Comparison of ENCODE assay signal across 8 cellular contexts in the genomic region with DNA sequence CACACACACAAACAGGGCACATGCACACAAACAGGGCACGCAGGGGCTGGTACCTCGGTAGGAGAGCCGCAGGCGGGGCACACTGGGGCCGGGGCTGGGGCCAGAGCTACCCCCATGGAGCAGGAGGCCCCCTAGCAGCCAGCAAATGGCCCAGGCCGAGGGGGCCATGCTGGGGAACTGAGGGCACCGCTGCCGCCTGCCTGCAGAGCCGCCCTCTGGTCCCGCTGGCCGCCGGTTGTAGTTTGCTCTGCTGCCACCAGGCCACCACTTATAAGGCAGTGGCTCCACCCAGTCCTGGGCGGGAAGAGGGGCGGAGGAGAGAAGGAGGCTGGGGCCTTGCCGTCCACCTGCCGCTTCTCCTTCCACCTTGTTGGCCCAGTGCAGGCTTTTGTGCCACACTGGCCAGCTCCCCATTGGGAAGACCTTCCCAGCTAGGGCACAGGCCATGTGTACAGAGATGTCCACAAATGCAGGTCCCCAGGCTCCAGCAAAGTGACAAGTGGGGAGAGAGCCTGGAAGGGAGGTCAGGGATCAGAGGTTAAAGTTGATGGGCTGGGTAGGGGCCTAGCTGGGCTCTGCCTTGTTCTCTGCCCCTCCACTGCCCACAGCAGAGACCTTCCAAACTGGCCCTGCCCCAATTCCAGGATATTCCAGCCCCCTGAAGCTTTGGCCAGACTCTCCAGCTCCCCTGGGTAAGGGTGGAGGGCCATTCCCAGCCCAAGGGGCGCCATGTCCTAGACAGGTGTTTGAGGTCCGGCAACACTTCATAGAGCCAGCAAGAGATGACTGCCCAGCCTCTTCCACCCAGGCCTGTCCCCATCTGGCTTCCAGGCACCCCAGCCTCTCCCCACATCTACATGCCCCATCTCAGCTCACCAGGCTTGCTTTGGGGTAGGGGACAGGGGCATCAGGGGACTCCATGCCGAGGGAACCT. TPM values are rescaled to one million over a fixed set of nuclear protein-coding genes. Genes with fewer than 3 reads are reported as not detected.
DNase-seq lines count a peak whose midpoint lies in the region; ATAC-seq and TF ChIP-seq lines count a peak whose summit lies in the region.

A gene (minus strand): TSS at position 244 of the 934 bp plus-strand sequence. CDS start 76 bp downstream, at position 168.

- peak; percentile 86 for ATAC-seq in GM21723 (IDR thresholded peaks at IDR 0.05; ENCODE audit: unreplicated experiment)

- no peak within 1 kb of the TSS for H2AFZ ChIP-seq in Karpas-422 (ENCODE audit: low read length)

- H3K27ac ChIP-seq in DOHH2 (ENCODE audit: low read depth, low read length) (no peak within 1 kb of the TSS), Karpas-422 (ENCODE audit: low read length) (no peak within 1 kb of the TSS)

- H3K27me3 ChIP-seq in DOHH2 (ENCODE audit: control insufficient read depth, low read length), result 0 out of 2 replicates have a peak, but pooled peaks cover 4% of the 10 kb centered on the region
- H3K27me3 ChIP-seq in Karpas-422 (ENCODE audit: low read length), result no peaks in the 10 kb centered on the region

- H3K79me2 ChIP-seq in DOHH2 (ENCODE audit: control insufficient read depth, low read length) (no peaks in the 10 kb centered on the region), Karpas-422 (ENCODE audit: low read length) (no peaks in the 10 kb centered on the region)

- H3K4me2 ChIP-seq in DOHH2 (ENCODE audit: low read length) (0 out of 2 replicates have a peak within 1 kb of the TSS, but pooled peaks have one; percentile 16), Karpas-422 (ENCODE audit: low read depth, low read length, poor library complexity, severe bottlenecking) (peak within 1 kb of the TSS; percentile 46)

- no peaks in the 10 kb centered on the region for H4K20me1 ChIP-seq in DOHH2 (ENCODE audit: control insufficient read depth, insufficient read depth, low read depth, low read length)
- H4K20me1 ChIP-seq in Karpas-422 (ENCODE audit: insufficient read depth, low read depth, low read length), result no peaks in the 10 kb centered on the region

- TF ChIP-seq CTCF in DOHH2 (IDR thresholded peaks at IDR 0.05; ENCODE audit: low read depth, low read length, poor library complexity, severe bottlenecking) (peak; percentile 29), astrocyte of the spinal cord (IDR thresholded peaks at IDR 0.05; ENCODE audit: low read depth, low read length) (peak; percentile 44)

- no peaks in the 10 kb centered on the region for H3K9me2 ChIP-seq in DOHH2 (replicated peaks; ENCODE audit: control insufficient read depth, low read length)
- no peaks in the 10 kb centered on the region for H3K9me2 ChIP-seq in Karpas-422 (replicated peaks; ENCODE audit: insufficient read depth, low read length)

- H3K9me3 ChIP-seq in DOHH2 (ENCODE audit: control insufficient read depth, insufficient read depth, low read length) (no peaks in the 10 kb centered on the region), Karpas-422 (ENCODE audit: low read length) (no peaks in the 10 kb centered on the region)

- H3K4me3 ChIP-seq in DOHH2 (ENCODE audit: low read length) (no peak within 1 kb of the TSS), Karpas-422 (ENCODE audit: low read length) (no peak within 1 kb of the TSS), astrocyte of the spinal cord (ENCODE audit: low read depth, low read length) (no peak within 1 kb of the TSS)

- peaks cover 4% of the 10 kb centered on the region; the same call in 1 of the 2 replicates for H3K4me1 ChIP-seq in DOHH2 (ENCODE audit: control insufficient read depth, low read length)
- peaks cover 6% of the 10 kb centered on the region; the same call in 1 of the 2 replicates for H3K4me1 ChIP-seq in Karpas-422 (ENCODE audit: low read length)

- H3K36me3 ChIP-seq in DOHH2 (ENCODE audit: control insufficient read depth, low read length), result no peaks in the 10 kb centered on the region
- H3K36me3 ChIP-seq in Karpas-422 (ENCODE audit: insufficient read depth, low read length), result no peaks in the 10 kb centered on the region

- no peaks in the 10 kb centered on the region for H3F3A ChIP-seq in DOHH2 (ENCODE audit: control insufficient read depth, insufficient read depth)

- peak; percentile 90 for DNase-seq in Karpas-422
- peak; percentile 63 for DNase-seq in T-helper 22 cell (ENCODE audit: low read depth)
- peak; percentile 35 for DNase-seq in astrocyte of the spinal cord (ENCODE audit: low read depth, low spot score)
- peak; percentile 92 for DNase-seq in iPS-NIHi11 (ENCODE audit: low spot score)
- DNase-seq in stimulated activated CD4-positive, alpha-beta T cell treated with anti-CD3 and anti-CD28 coated beads, Interleukin-1b, Interleukin-23, amount 100 ng/mL, for 48 hours, result peak; percentile 80
- no peak for DNase-seq in NCI-H524 treated with DMSO at 0.1 percent for 48 hours (lab: John Stamatoyannopoulos, UW)

- H3K9ac ChIP-seq in Karpas-422 (ENCODE audit: low read length), result no peak within 1 kb of the TSS; the same call in 1 of the 2 replicates

- in situ Hi-C loops in astrocyte of the spinal cord (cut with HindIII; ENCODE audit: low sequenced_read_pairs), result no loop called here

RNA-seq across cellular contexts. Expression of the gene that starts here (rescaled TPM):
- total RNA-seq in Karpas-422 (2014; rRNA removed; shearing (Covaris generic); ENCODE audit: low replicate concordance), result 0.11 TPM in 1 of 2 replicates, not detected in the other

Comparison
In these comparisons a context has a peak if more than half of its experiments do, and no peak if none do; other contexts are left out.
1. Peak in DNase-seq and H3K4me2 ChIP-seq in Karpas-422; RNA of the gene not detected or under 1 TPM.